Comparison of ENCODE assay signal across 8 cellular contexts in genomic region chr19:33819078-33819477, GRCh38. TPM values are rescaled to one million over a fixed set of nuclear protein-coding genes. Genes with fewer than 3 reads are reported as not detected.
DNase-seq lines count a peak whose midpoint lies in the region; ATAC-seq and TF ChIP-seq lines count a peak whose summit lies in the region.
"Not testable (repeated sequence)": the region's sequence is repeated elsewhere in the genome, so short reads cannot be mapped to it uniquely, and the experiment has no call there.

No MANE protein-coding gene starts in this region.

- H3K9me3 Mint-ChIP-seq in CD8-positive, alpha-beta memory T cell; activated CD8-positive, alpha-beta memory T cell treated with anti-CD3 and anti-CD28 coated beads, Interleukin-2, amount 10 ng/mL, durations not matched to agents 7 days and 5 days (ENCODE audit: low read depth); brain; mesothelial cell of epicardium: not testable (repeated sequence)

- peaks cover 5 to 12% (median 6%) of the 10 kb centered on the region in 3 donors for H3K4me1 Mint-ChIP-seq in CD8-positive, alpha-beta memory T cell
- H3K4me1 Mint-ChIP-seq in activated CD8-positive, alpha-beta memory T cell treated with anti-CD3 and anti-CD28 coated beads, Interleukin-2, amount 10 ng/mL, durations not matched to agents 7 days and 5 days, result peaks cover 21% of the 10 kb centered on the region
- H3K4me1 Mint-ChIP-seq in brain, result peaks cover 34% of the 10 kb centered on the region
- H3K4me1 Mint-ChIP-seq in mesothelial cell of epicardium, result peaks cover 11% of the 10 kb centered on the region

- not testable (repeated sequence) for H3K36me3 Mint-ChIP-seq in CD8-positive, alpha-beta memory T cell; activated CD8-positive, alpha-beta memory T cell treated with anti-CD3 and anti-CD28 coated beads, Interleukin-2, amount 10 ng/mL, durations not matched to agents 7 days and 5 days; brain; mesothelial cell of epicardium

- not testable (repeated sequence) for H3K4me3 ChIP-seq in CD8-positive, alpha-beta memory T cell (ENCODE audit: low read length); PC-3 (ENCODE audit: low read length); esophagus squamous epithelium; prostate gland; upper lobe of left lung

- not testable (repeated sequence) for H3F3A ChIP-seq in PC-3 (ENCODE audit: low read length, unreplicated experiment)

- TF ChIP-seq CTCF in PC-3 (conservative IDR thresholded peaks at IDR 0.05; ENCODE audit: low read depth, low read length); brain (conservative IDR thresholded peaks at IDR 0.05); esophagus squamous epithelium (IDR thresholded peaks at IDR 0.05); mesothelial cell of epicardium (IDR thresholded peaks at IDR 0.05; ENCODE audit: unreplicated experiment); prostate gland (IDR thresholded peaks at IDR 0.05); upper lobe of left lung (IDR thresholded peaks at IDR 0.05): not testable (repeated sequence)

- not testable (repeated sequence) for H3K27me3 ChIP-seq in CD8-positive, alpha-beta memory T cell (ENCODE audit: insufficient read depth, low read length, poor library complexity, severe bottlenecking); PC-3 (ENCODE audit: low read length); esophagus squamous epithelium; prostate gland (replicated peaks; ENCODE audit: insufficient read depth); upper lobe of left lung

- H4K20me1 ChIP-seq in PC-3 (ENCODE audit: low read length), result not testable (repeated sequence)

- not testable (repeated sequence) for H3K27ac ChIP-seq in CD8-positive, alpha-beta memory T cell (ENCODE audit: low read depth, low read length)
- peak overlapping the region; percentile 99 for H3K27ac ChIP-seq in PC-3 (ENCODE audit: low read length)
- peak overlapping the region; percentile 90 to 98 (median 94) for H3K27ac ChIP-seq in esophagus squamous epithelium
- peak overlapping the region; percentile 65 to 67 for H3K27ac ChIP-seq in prostate gland
- peak overlapping the region; percentile 76 to 88 (median 85) for H3K27ac ChIP-seq in upper lobe of left lung

- DNase-seq in CD8-positive, alpha-beta memory T cell; PC-3; activated CD8-positive, alpha-beta memory T cell treated with anti-CD3 and anti-CD28 coated beads, Interleukin-2, amount 10 ng/mL, durations not matched to agents 7 days and 5 days; esophagus squamous epithelium (lab: John Stamatoyannopoulos, UW); mesothelial cell of epicardium (ENCODE audit: low spot score in 2 of 2, unreplicated experiment in 2 of 2); prostate gland (ENCODE audit: low spot score); upper lobe of left lung: not testable (repeated sequence)

- H3K27me3 Mint-ChIP-seq in CD8-positive, alpha-beta memory T cell, result peaks cover 14 to 27% of the 10 kb centered on the region in 2 donors
- H3K27me3 Mint-ChIP-seq in activated CD8-positive, alpha-beta memory T cell treated with anti-CD3 and anti-CD28 coated beads, Interleukin-2, amount 10 ng/mL, durations not matched to agents 7 days and 5 days, result peaks cover 23% of the 10 kb centered on the region
- not testable (repeated sequence) for H3K27me3 Mint-ChIP-seq in brain
- peaks cover 28% of the 10 kb centered on the region for H3K27me3 Mint-ChIP-seq in mesothelial cell of epicardium (ENCODE audit: low read depth)

- H3K9ac ChIP-seq in PC-3 (ENCODE audit: low read length), result peak overlapping the region; percentile 95

- not testable (repeated sequence) for H3K36me3 ChIP-seq in CD8-positive, alpha-beta memory T cell (ENCODE audit: insufficient read depth, low read length); PC-3 (ENCODE audit: low read depth, low read length); esophagus squamous epithelium; prostate gland; upper lobe of left lung

- not testable (repeated sequence) for TF ChIP-seq POLR2A in esophagus squamous epithelium (IDR thresholded peaks at IDR 0.05); prostate gland (IDR thresholded peaks at IDR 0.05); upper lobe of left lung (IDR thresholded peaks at IDR 0.05)

- POLR2A ChIA-PET in CD8-positive, alpha-beta memory T cell (lab: Charles Lee), result not testable (repeated sequence)
- POLR2A ChIA-PET in PC-3 (lab: Charles Lee; ENCODE audit: unreplicated experiment), result interaction anchor here (0.6 to 0.7 kb wide), 4 partner anchors 10 to 286 kb away, joined by 3 to 17 read pairs (median 12); partner anchors contain the start of gene KCTD15

- H3K9me2 ChIP-seq in PC-3 (replicated peaks; ENCODE audit: low read length), result not testable (repeated sequence)

- WGBS in esophagus squamous epithelium, 2 donors, result 76 to 79% methylated on average over 5 of the region's 7 CpGs
- 90% methylated on average over 7 of the region's 7 CpGs for WGBS in prostate gland
- WGBS in upper lobe of left lung, 2 donors, result 88 to 89% methylated on average over 7 of the region's 7 CpGs

- intact Hi-C loops in PC-3 (cut with micrococcal nuclease); esophagus squamous epithelium (cut with DNase I); prostate gland (cut with DNase I): not testable (repeated sequence)

- not testable (repeated sequence) for ATAC-seq in PC-3; activated CD8-positive, alpha-beta memory T cell treated with anti-CD3 and anti-CD28 coated beads, Interleukin-2, amount 10 ng/mL, durations not matched to agents 7 days and 5 days; upper lobe of left lung (ENCODE audit: low FRiP score in 2 of 2)

- BruUV-seq in PC-3 (replicated peaks; lab: Mats Ljungman, UMichigan), result not testable (repeated sequence)

- not testable (repeated sequence) for H3K79me2 ChIP-seq in PC-3 (ENCODE audit: low read length)

- H3K4me3 Mint-ChIP-seq in CD8-positive, alpha-beta memory T cell, result peak overlapping the region in 6 of 7 donors; percentile 38 to 79 (median 64)
- peak overlapping the region; percentile 24 for H3K4me3 Mint-ChIP-seq in activated CD8-positive, alpha-beta memory T cell treated with anti-CD3 and anti-CD28 coated beads, Interleukin-2, amount 10 ng/mL, durations not matched to agents 7 days and 5 days
- H3K4me3 Mint-ChIP-seq in brain (peak overlapping the region in 2 of 5 experiments; percentile 58 to 68), mesothelial cell of epicardium (peak overlapping the region; percentile 48)

- not testable (repeated sequence) for H3K9me3 ChIP-seq in CD8-positive, alpha-beta memory T cell (ENCODE audit: low read length); PC-3 (ENCODE audit: low read length); esophagus squamous epithelium; prostate gland; upper lobe of left lung

- CTCF ChIA-PET in CD8-positive, alpha-beta memory T cell (lab: Charles Lee), result interaction anchor here (1.1 to 1.6 kb wide), 2 partner anchors 34 to 41 kb away, joined by 3 to 9 read pairs; no protein-coding TSS in a partner anchor
- CTCF ChIA-PET in PC-3 (lab: Charles Lee), result interaction anchor here (0.6 to 0.9 kb wide), 2 partner anchors 41 to 179 kb away, joined by 3 to 4 read pairs; no protein-coding TSS in a partner anchor
- CTCF ChIA-PET in activated CD8-positive, alpha-beta memory T cell treated with anti-CD3 and anti-CD28 coated beads, Interleukin-2, amount 10 ng/mL, durations not matched to agents 7 days and 5 days (lab: Charles Lee), result interaction anchor here (0.8 to 3.6 kb wide), 6 partner anchors 10 to 302 kb away, joined by 3 to 24 read pairs (median 4); partner anchors contain the start of gene KCTD15

- H3K27ac Mint-ChIP-seq in CD8-positive, alpha-beta memory T cell; activated CD8-positive, alpha-beta memory T cell treated with anti-CD3 and anti-CD28 coated beads, Interleukin-2, amount 10 ng/mL, durations not matched to agents 7 days and 5 days; mesothelial cell of epicardium: not testable (repeated sequence)
- H3K27ac Mint-ChIP-seq in brain, result peak overlapping the region in 4 of 5 experiments; percentile 17 to 90 (median 75)

- not testable (repeated sequence) for H3K4me1 ChIP-seq in CD8-positive, alpha-beta memory T cell (ENCODE audit: insufficient read depth, low read length); prostate gland (replicated peaks)
- H3K4me1 ChIP-seq in PC-3 (ENCODE audit: insufficient read depth, low read length) (peaks cover 31% of the 10 kb centered on the region), esophagus squamous epithelium (peaks cover 30 to 70% (median 37%) of the 10 kb centered on the region in 3 donors), upper lobe of left lung (peaks cover 19 to 58% (median 33%) of the 10 kb centered on the region in 4 donors)

- not testable (repeated sequence) for TF ChIP-seq EP300 in upper lobe of left lung (IDR thresholded peaks at IDR 0.05)

- H3K4me2 ChIP-seq in PC-3 (ENCODE audit: low read length), result peak overlapping the region; percentile 89

- peak overlapping the region; percentile 76; the same call in 1 of the 2 replicates for H2AFZ ChIP-seq in PC-3 (ENCODE audit: low read length)

RNA-seq across cellular contexts. Expression of gene KCTD15, which starts 22.4 kb away (rescaled TPM):
- total RNA-seq in CD8-positive, alpha-beta memory T cell, result 1 to 10 TPM; 3.6 to 4.1 TPM
- polyA plus RNA-seq in CD8-positive, alpha-beta memory T cell, result 0.28 TPM
- total RNA-seq in PC-3 (2014; rRNA removed), result 58.2 and 79.9 TPM in 2 replicates
- 1 to 10 TPM in 1 of 2 experiments, under 1 TPM in 1; 0.67 to 1.7 TPM for total RNA-seq in activated CD8-positive, alpha-beta memory T cell treated with anti-CD3 and anti-CD28 coated beads, Interleukin-2, amount 10 ng/mL, durations not matched to agents 7 days and 5 days
- polyA plus RNA-seq in brain (ENCODE audit: insufficient read depth, low read depth, low replicate concordance), result 13.7 TPM
- 10 to 100 TPM; 53.6 to 89.1 (median 72.5) TPM for total RNA-seq in esophagus squamous epithelium
- 48.1 to 51.6 TPM (median 49.1 TPM) in 3 replicates for total RNA-seq in mesothelial cell of epicardium
- 10 to 100 TPM; 41.7 to 74.6 TPM for total RNA-seq in prostate gland
- 10 to 100 TPM; 13.4 to 98.1 (median 30.5) TPM for total RNA-seq in upper lobe of left lung
